ENCODE assay signal across 14 cellular contexts in the genomic region with DNA sequence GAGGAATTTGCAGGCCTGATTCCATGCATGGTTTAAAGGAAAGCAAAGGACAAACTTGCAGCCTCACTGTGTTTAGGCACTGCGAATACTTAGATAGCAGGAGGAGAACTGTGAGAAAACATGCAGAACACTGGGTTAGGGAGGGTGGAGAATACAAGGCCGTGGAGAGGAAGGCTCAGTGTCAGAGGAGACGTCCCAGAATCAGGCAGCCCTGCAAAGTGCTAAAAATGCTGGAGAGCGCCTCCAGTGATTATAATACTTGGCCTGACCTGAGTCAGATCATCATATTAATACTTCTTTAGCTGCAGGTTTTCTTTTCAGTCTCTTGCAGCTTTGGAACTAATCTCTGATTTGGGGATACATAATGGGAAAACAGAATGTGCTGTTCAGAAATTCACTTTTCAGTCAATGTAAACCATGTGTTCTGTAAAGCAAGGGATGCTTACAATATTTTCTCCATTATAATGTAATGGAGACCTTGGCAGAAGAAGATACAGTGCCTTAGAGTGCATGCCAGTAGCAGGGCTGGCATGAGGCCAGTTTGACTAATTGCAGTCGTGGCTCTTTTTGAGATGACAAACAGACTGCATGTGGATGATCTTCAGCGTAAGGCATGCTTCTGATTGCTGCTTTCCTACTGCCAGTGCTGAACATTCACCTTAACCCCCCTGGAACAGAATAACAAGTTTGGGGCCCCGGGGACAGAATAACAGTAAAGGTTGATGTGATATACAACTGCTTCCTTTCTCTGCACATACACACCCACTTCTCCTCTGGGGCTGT. TPM values are rescaled to one million over a fixed set of nuclear protein-coding genes. Genes with fewer than 3 reads are reported as not detected.
A peak's percentile ranks its signal among the peaks of the same experiment; 100 is the strongest.
DNase-seq lines count a peak whose midpoint lies in the region; ATAC-seq, FAIRE-seq and TF ChIP-seq lines count a peak whose summit lies in the region.
"Had no signal": no experiment of that assay in that cellular context is flagged by ENCODE, and none has a peak within 500 bp of the region (broad histone marks: within the 10 kb centered on the region; RNA-seq: fewer than 3 reads in every experiment).

No MANE protein-coding gene starts in this region.

- peaks cover 41% of the 10 kb centered on the region for H3K36me3 Mint-ChIP-seq in activated CD4-positive, alpha-beta T cell treated with anti-CD3 and anti-CD28 coated beads for 36 hours (ENCODE audit: low read depth)

- no peak for FAIRE-seq in bronchial epithelial cell (lab: Jason Lieb, UNC)

- intact Hi-C loops in activated CD4-positive, alpha-beta T cell treated with anti-CD3 and anti-CD28 coated beads for 36 hours (cut with DNase I, micrococcal nuclease): loop anchor here in 1 of 2 experiments (10.0 kb wide), 1 partner anchor 173 kb away; no protein-coding TSS in a partner anchor
- intact Hi-C loops in ovary (cut with DNase I): loop anchor here in 1 of 4 donors (5.0 kb wide), 1 partner anchor 425 kb away; no protein-coding TSS in a partner anchor
- intact Hi-C loops in sciatic nerve (cut with DNase I): loop anchor here (10.0 kb wide), 1 partner anchor 423 kb away; no protein-coding TSS in a partner anchor

- H3K4me1 Mint-ChIP-seq in activated CD4-positive, alpha-beta T cell treated with anti-CD3 and anti-CD28 coated beads for 36 hours: peaks cover 9% of the 10 kb centered on the region

- H3K4me1 ChIP-seq in ovary (ENCODE audit: insufficient read depth): peaks cover 1% of the 10 kb centered on the region
- H3K4me1 ChIP-seq: colonic mucosa had no signal

- no peak for TF ChIP-seq POLR2A in ovary (IDR thresholded peaks at IDR 0.05)

- WGBS in ovary, 3 donors: 21 to 36% (median 34%) methylated on average over 7 of the region's 7 CpGs

- H3K27me3 ChIP-seq in bronchial epithelial cell (ENCODE audit: control insufficient read depth, insufficient read depth, low read length) (no peaks in the 10 kb centered on the region), ovary (no peaks in the 10 kb centered on the region)
- H3K27me3 ChIP-seq: BLaER1 treated with 17β-estradiol and CSF1 and Interleukin-3, amounts not matched to agents 10 nM and 100 nM; colonic mucosa had no signal

- H3K27ac ChIP-seq in ovary: no peak overlapping the region
- H3K27ac ChIP-seq: BLaER1 treated with 17β-estradiol and CSF1 and Interleukin-3, amounts not matched to agents 10 nM and 100 nM; colonic mucosa had no signal

- POLR2A ChIA-PET in activated CD4-positive, alpha-beta T cell treated with anti-CD3 and anti-CD28 coated beads for 36 hours (lab: Charles Lee): no interaction called here

- no peak overlapping the region for H3K27ac Mint-ChIP-seq in activated CD4-positive, alpha-beta T cell treated with anti-CD3 and anti-CD28 coated beads for 36 hours

- H3K9me3 Mint-ChIP-seq in activated CD4-positive, alpha-beta T cell treated with anti-CD3 and anti-CD28 coated beads for 36 hours (ENCODE audit: low read depth): no peaks in the 10 kb centered on the region
- H3K9me3 Mint-ChIP-seq: stimulated activated effector memory CD8-positive, alpha-beta T cell treated with anti-CD3 and anti-CD28 coated beads, Interleukin-12 subunit alpha, Interleukin-12 subunit beta, amount 100 ng/mL, for 72 hours had no signal

- CTCF ChIA-PET in activated CD4-positive, alpha-beta T cell treated with anti-CD3 and anti-CD28 coated beads for 36 hours (lab: Charles Lee): interaction anchor here (0.7 kb wide), 1 partner anchor 160 kb away, joined by 3 read pairs; no protein-coding TSS in a partner anchor

- TF ChIP-seq CTCF in bronchial epithelial cell (IDR thresholded peaks at IDR 0.05; ENCODE audit: insufficient read depth, low read length, severe bottlenecking) (no peak), ovary (IDR thresholded peaks at IDR 0.05) (no peak)

- H3K9me3 ChIP-seq in ovary: no peaks in the 10 kb centered on the region
- H3K9me3 ChIP-seq: BLaER1 treated with 17β-estradiol and CSF1 and Interleukin-3, amounts not matched to agents 10 nM and 100 nM; colonic mucosa had no signal

- no peak overlapping the region for H3K4me3 ChIP-seq in bronchial epithelial cell (ENCODE audit: low read depth, low read length)
- H3K4me3 ChIP-seq in ovary: no peak overlapping the region
- H3K4me3 ChIP-seq: BLaER1 treated with 17β-estradiol and CSF1 and Interleukin-3, amounts not matched to agents 10 nM and 100 nM; colonic mucosa had no signal

- no peak for TF ChIP-seq EP300 in ovary (IDR thresholded peaks at IDR 0.05)

- H3K36me3 ChIP-seq in bronchial epithelial cell (ENCODE audit: control insufficient read depth, insufficient read depth, low read length): peaks cover 10% of the 10 kb centered on the region
- H3K36me3 ChIP-seq in ovary: no peaks in the 10 kb centered on the region

- peak; percentile 51 for DNase-seq in activated CD4-positive, alpha-beta T cell treated with anti-CD3 and anti-CD28 coated beads for 36 hours
- no peak for DNase-seq in activated CD4-positive, alpha-beta T cell treated with anti-CD3 and anti-CD28 coated beads, Interleukin-2, amount 50 U/mL, for 1 hour
- DNase-seq in NCI-H2029 treated with DMSO at 0.1 percent for 48 hours (lab: John Stamatoyannopoulos, UW) (peak; percentile 15), bronchial epithelial cell (ENCODE audit: low read depth) (peak; percentile 72), ovary (peak in 4 of 5 donors; percentile 20 to 48 (median 36)), NCI-H187 treated with DMSO at 0.1 percent for 48 hours (lab: John Stamatoyannopoulos, UW) (no peak), sciatic nerve (ENCODE audit: low spot score) (no peak)
- DNase-seq: activated CD8-positive, alpha-beta memory T cell treated with anti-CD3 and anti-CD28 coated beads, Interleukin-2, amount 50 U/mL, for 4 hours; colonic mucosa; islet precursor cell; KBM-7 had no signal

- no peak for ATAC-seq in activated CD4-positive, alpha-beta T cell treated with anti-CD3 and anti-CD28 coated beads for 36 hours
- ATAC-seq in GM18519 (IDR thresholded peaks at IDR 0.05; ENCODE audit: low FRiP score, unreplicated experiment) (no peak), sciatic nerve (no peak)
- ATAC-seq: stimulated activated effector memory CD8-positive, alpha-beta T cell treated with anti-CD3 and anti-CD28 coated beads, Interleukin-12 subunit alpha, Interleukin-12 subunit beta, amount 100 ng/mL, for 72 hours had no signal

- no peak overlapping the region for H3K4me3 Mint-ChIP-seq in activated CD4-positive, alpha-beta T cell treated with anti-CD3 and anti-CD28 coated beads for 36 hours
- H3K4me3 Mint-ChIP-seq: stimulated activated effector memory CD8-positive, alpha-beta T cell treated with anti-CD3 and anti-CD28 coated beads, Interleukin-12 subunit alpha, Interleukin-12 subunit beta, amount 100 ng/mL, for 72 hours had no signal

- H3K27me3 Mint-ChIP-seq in activated CD4-positive, alpha-beta T cell treated with anti-CD3 and anti-CD28 coated beads for 36 hours: no peaks in the 10 kb centered on the region

RNA-seq across cellular contexts. Expression of gene EXT2, which starts 16.8 kb away (rescaled TPM):
- 10 to 100 TPM; 18.4 to 20.6 TPM for total RNA-seq in activated CD4-positive, alpha-beta T cell treated with anti-CD3 and anti-CD28 coated beads for 36 hours
- 95.6 and 106 TPM in 2 replicates for total RNA-seq in bronchial epithelial cell
- 10 to 100 TPM; 42.6 to 65.8 (median 47.1) TPM for total RNA-seq in ovary
- polyA plus RNA-seq in ovary: 10 to 100 TPM; 38.0 to 88.8 TPM
- total RNA-seq in sciatic nerve: 58.7 TPM

RNA-seq across cellular contexts. Expression of gene ACCS, which starts 46.2 kb away (rescaled TPM):
- 1 to 10 TPM; 6.6 to 7.2 TPM for total RNA-seq in activated CD4-positive, alpha-beta T cell treated with anti-CD3 and anti-CD28 coated beads for 36 hours
- 3.6 and 7.9 TPM in 2 replicates for total RNA-seq in bronchial epithelial cell
- total RNA-seq in ovary: 10 to 100 TPM; 11.2 to 32.4 (median 26.4) TPM
- polyA plus RNA-seq in ovary: 10 to 100 TPM; 21.4 to 39.8 TPM
- total RNA-seq in sciatic nerve: 71.6 TPM

Comparison
In these comparisons a context has a peak if more than half of its experiments do, and no peak if none do; other contexts are left out.
1. DNase-seq: peak in activated CD4-positive, alpha-beta T cell treated with anti-CD3 and anti-CD28 coated beads for 36 hours (single experiment), NCI-H2029 treated with DMSO at 0.1 percent for 48 hours (single experiment), bronchial epithelial cell (single experiment) and ovary (4 of 5); none in activated CD4-positive, alpha-beta T cell treated with anti-CD3 and anti-CD28 coated beads, Interleukin-2, amount 50 U/mL, for 1 hour (single experiment), NCI-H187 treated with DMSO at 0.1 percent for 48 hours (single experiment) and sciatic nerve (single experiment).